In the genomic region with DNA sequence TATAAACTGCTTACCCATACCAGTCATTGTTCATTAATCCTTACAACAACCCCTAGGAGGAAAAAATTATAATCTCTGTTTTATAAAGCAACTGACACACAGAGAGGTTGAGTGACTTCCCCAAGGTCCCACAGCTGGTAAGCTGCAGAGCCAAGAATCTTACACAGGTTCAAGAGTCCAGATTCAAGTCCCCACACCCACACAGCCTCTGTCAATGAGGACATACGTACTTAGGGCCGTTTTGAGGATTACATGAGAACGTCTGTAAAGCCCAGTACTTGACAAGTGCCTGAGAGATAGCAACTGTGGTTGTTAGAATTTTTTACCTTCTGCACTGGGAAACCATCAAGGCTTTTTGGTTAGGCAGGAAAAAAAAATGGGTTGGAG, we compare ENCODE assay signal across 9 cellular contexts. TPM values are rescaled to one million over a fixed set of nuclear protein-coding genes. Genes with fewer than 3 reads are reported as not detected.
DNase-seq lines count a peak whose midpoint lies in the region; ATAC-seq and TF ChIP-seq lines count a peak whose summit lies in the region.
"Had no signal": no experiment of that assay in that cellular context is flagged by ENCODE, and none has a peak within 500 bp of the region (broad histone marks: within the 10 kb centered on the region; RNA-seq: fewer than 3 reads in every experiment).

No MANE protein-coding gene starts in this region.

- ATAC-seq in SK-N-SH treated with all-trans-retinoic acid at 6 μM for 48 hours (no peak; the same call in 2 of the 3 replicates), PC-3 (no peak)

- H3K27me3 ChIP-seq in SK-N-SH (ENCODE audit: insufficient read depth): peaks cover 5% of the 10 kb centered on the region; the same call in 1 of the 2 replicates
- no peaks in the 10 kb centered on the region for H3K27me3 ChIP-seq in PC-3 (ENCODE audit: low read length)
- H3K27me3 ChIP-seq in esophagus squamous epithelium: no peaks in the 10 kb centered on the region
- no peaks in the 10 kb centered on the region for H3K27me3 ChIP-seq in prostate gland (replicated peaks; ENCODE audit: insufficient read depth)

- CTCF ChIA-PET in SK-N-SH (lab: Yijun Ruan, JAX) (no interaction called here), PC-3 (lab: Charles Lee) (no interaction called here)

- intact Hi-C loops in PC-3 (cut with micrococcal nuclease) (no loop called here), esophagus squamous epithelium (cut with DNase I) (no loop called here), prostate gland (cut with DNase I) (loop anchor here (5.0 kb wide), 1 partner anchor 69 kb away; a partner anchor contains a TSS)

- no peaks in the 10 kb centered on the region for H4K20me1 ChIP-seq in SK-N-SH (ENCODE audit: insufficient read depth)
- no peaks in the 10 kb centered on the region for H4K20me1 ChIP-seq in PC-3 (ENCODE audit: low read length)

- no peaks in the 10 kb centered on the region for H3K9me3 ChIP-seq in SK-N-SH
- H3K9me3 ChIP-seq in PC-3 (ENCODE audit: low read length): no peaks in the 10 kb centered on the region
- H3K9me3 ChIP-seq in esophagus squamous epithelium: no peaks in the 10 kb centered on the region
- H3K9me3 ChIP-seq in prostate gland: no peaks in the 10 kb centered on the region

- no peak for DNase-seq in SK-N-SH
- no peak for DNase-seq in PC-3
- no peak for DNase-seq in esophagus squamous epithelium (lab: John Stamatoyannopoulos, UW)
- DNase-seq in prostate gland (ENCODE audit: low spot score): no peak
- no peak for DNase-seq in NCI-H2227 (lab: John Stamatoyannopoulos, UW; ENCODE audit: unreplicated experiment)
- DNase-seq in GM03348 (ENCODE audit: low spot score): no peak
- DNase-seq in substantia nigra (lab: John Stamatoyannopoulos, UW): no peak
- DNase-seq: DND-41 had no signal

- H3K27ac ChIP-seq in SK-N-SH (ENCODE audit: low read depth in 2 of 2, low read length in 1 of 2) (no peak overlapping the region), PC-3 (ENCODE audit: low read length) (no peak overlapping the region), esophagus squamous epithelium (peak overlapping the region; percentile 85 to 94 (median 90)), prostate gland (peak overlapping the region; percentile 69 to 84), substantia nigra (ENCODE audit: low read depth, low read length, poor library complexity, severe bottlenecking) (no peak overlapping the region)

- H3K79me2 ChIP-seq in SK-N-SH (ENCODE audit: insufficient read depth) (peaks cover 11% of the 10 kb centered on the region; the same call in 1 of the 2 replicates), PC-3 (ENCODE audit: low read length) (peaks cover 42% of the 10 kb centered on the region)

- H3K4me3 ChIP-seq in SK-N-SH (ENCODE audit: low read depth in 2 of 2, low read length in 1 of 2) (peak overlapping the region; percentile 51 to 64), PC-3 (ENCODE audit: low read length) (peak overlapping the region; percentile 91), esophagus squamous epithelium (peak overlapping the region; percentile 54 to 79 (median 68)), prostate gland (peak overlapping the region; percentile 54 to 55)

- H3K4me2 ChIP-seq in SK-N-SH (peak overlapping the region; percentile 74), PC-3 (ENCODE audit: low read length) (peak overlapping the region; percentile 91)

- no peak for TF ChIP-seq RAD21 in SK-N-SH (IDR thresholded peaks at IDR 0.05; ENCODE audit: low read length)

- H3K9me2 ChIP-seq in SK-N-SH: no peaks in the 10 kb centered on the region
- no peaks in the 10 kb centered on the region for H3K9me2 ChIP-seq in PC-3 (replicated peaks; ENCODE audit: low read length)

- TF ChIP-seq CTCF in SK-N-SH (IDR thresholded peaks at IDR 0.05) (no peak), PC-3 (conservative IDR thresholded peaks at IDR 0.05; ENCODE audit: low read depth, low read length) (no peak), esophagus squamous epithelium (IDR thresholded peaks at IDR 0.05) (no peak), prostate gland (IDR thresholded peaks at IDR 0.05) (no peak)

- H3K4me1 ChIP-seq in SK-N-SH (ENCODE audit: control insufficient read depth in 1 of 2, insufficient read depth in 2 of 2, low read depth in 1 of 2, low read length in 1 of 2): no peaks in the 10 kb centered on the region
- H3K4me1 ChIP-seq in PC-3 (ENCODE audit: insufficient read depth, low read length): peaks cover 29% of the 10 kb centered on the region
- H3K4me1 ChIP-seq in esophagus squamous epithelium: peaks cover 0 to 46% (median 10%) of the 10 kb centered on the region in 3 donors
- H3K4me1 ChIP-seq in prostate gland (replicated peaks): no peaks in the 10 kb centered on the region

- BruUV-seq in PC-3 (replicated peaks; lab: Mats Ljungman, UMichigan): TSS peak; percentile 29

- H3K9ac ChIP-seq in SK-N-SH (peak overlapping the region; percentile 73), PC-3 (ENCODE audit: low read length) (peak overlapping the region; percentile 91)

- H3F3A ChIP-seq in SK-N-SH (replicated peaks; ENCODE audit: insufficient read depth) (no peaks in the 10 kb centered on the region), PC-3 (ENCODE audit: low read length, unreplicated experiment) (no peaks in the 10 kb centered on the region)

- TF ChIP-seq EP300 in SK-N-SH (IDR thresholded peaks at IDR 0.05; ENCODE audit: borderline replicate concordance in 1 of 2, low read depth in 1 of 2, low read length in 1 of 2): no peak

- no peaks in the 10 kb centered on the region for H3K36me3 ChIP-seq in SK-N-SH (replicated peaks in 1 of 2; ENCODE audit: control insufficient read depth in 1 of 2, insufficient read depth in 2 of 2, low read length in 1 of 2)
- H3K36me3 ChIP-seq in PC-3 (ENCODE audit: low read depth, low read length): no peaks in the 10 kb centered on the region
- H3K36me3 ChIP-seq in esophagus squamous epithelium: no peaks in the 10 kb centered on the region
- H3K36me3 ChIP-seq in prostate gland: no peaks in the 10 kb centered on the region

- 3% methylated on average over 3 of the region's 3 CpGs for WGBS in SK-N-SH (ENCODE audit: low lambda C conversion rate)
- 0 to 38% methylated on average over 2 to 3 of the region's 3 CpGs for WGBS in esophagus squamous epithelium, 2 donors
- 12% methylated on average over 3 of the region's 3 CpGs for WGBS in prostate gland

- POLR2A ChIA-PET in SK-N-SH (lab: Yijun Ruan, JAX) (no interaction called here), PC-3 (lab: Charles Lee; ENCODE audit: unreplicated experiment) (no interaction called here)

- TF ChIP-seq POLR2A in esophagus squamous epithelium (IDR thresholded peaks at IDR 0.05) (no peak), prostate gland (IDR thresholded peaks at IDR 0.05) (no peak)

- H2AFZ ChIP-seq in SK-N-SH (ENCODE audit: low read depth): peak overlapping the region; percentile 96
- peak overlapping the region; percentile 88 for H2AFZ ChIP-seq in PC-3 (ENCODE audit: low read length)

TF ChIP-seq in SK-N-SH treated with all-trans-retinoic acid at 6 μM for 48 hours, 23 proteins besides CTCF, POLR2A, EP300 and RAD21 (continues in another document):
- TF ChIP-seq, protein P1, sequence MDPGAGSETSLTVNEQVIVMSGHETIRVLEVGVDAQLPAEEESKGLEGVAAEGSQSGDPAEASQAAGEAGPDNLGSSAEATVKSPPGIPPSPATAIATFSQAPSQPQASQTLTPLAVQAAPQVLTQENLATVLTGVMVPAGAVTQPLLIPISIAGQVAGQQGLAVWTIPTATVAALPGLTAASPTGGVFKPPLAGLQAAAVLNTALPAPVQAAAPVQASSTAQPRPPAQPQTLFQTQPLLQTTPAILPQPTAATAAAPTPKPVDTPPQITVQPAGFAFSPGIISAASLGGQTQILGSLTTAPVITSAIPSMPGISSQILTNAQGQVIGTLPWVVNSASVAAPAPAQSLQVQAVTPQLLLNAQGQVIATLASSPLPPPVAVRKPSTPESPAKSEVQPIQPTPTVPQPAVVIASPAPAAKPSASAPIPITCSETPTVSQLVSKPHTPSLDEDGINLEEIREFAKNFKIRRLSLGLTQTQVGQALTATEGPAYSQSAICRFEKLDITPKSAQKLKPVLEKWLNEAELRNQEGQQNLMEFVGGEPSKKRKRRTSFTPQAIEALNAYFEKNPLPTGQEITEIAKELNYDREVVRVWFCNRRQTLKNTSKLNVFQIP (CRISPR knock-in tag; IDR thresholded peaks at IDR 0.05; ENCODE audit: borderline replicate concordance, low read depth): no peak
- TF ChIP-seq ZNF8 (CRISPR knock-in tag; IDR thresholded peaks at IDR 0.05): no peak
- no peak for TF ChIP-seq PPARA (CRISPR knock-in tag; IDR thresholded peaks at IDR 0.05; ENCODE audit: borderline replicate concordance)
- no peak for TF ChIP-seq BACH2 (CRISPR knock-in tag; IDR thresholded peaks at IDR 0.05; ENCODE audit: borderline replicate concordance)
- no peak for TF ChIP-seq TOX (CRISPR knock-in tag; IDR thresholded peaks at IDR 0.05; ENCODE audit: borderline replicate concordance)
- TF ChIP-seq ZFP30 (CRISPR knock-in tag; IDR thresholded peaks at IDR 0.05): no peak
- TF ChIP-seq ISL1 (CRISPR knock-in tag; IDR thresholded peaks at IDR 0.05): no peak
- no peak for TF ChIP-seq ZFP3 (CRISPR knock-in tag; IDR thresholded peaks at IDR 0.05)
- TF ChIP-seq ZNF565 (CRISPR knock-in tag; conservative IDR thresholded peaks at IDR 0.05; ENCODE audit: low read depth): no peak
- TF ChIP-seq, protein P2, sequence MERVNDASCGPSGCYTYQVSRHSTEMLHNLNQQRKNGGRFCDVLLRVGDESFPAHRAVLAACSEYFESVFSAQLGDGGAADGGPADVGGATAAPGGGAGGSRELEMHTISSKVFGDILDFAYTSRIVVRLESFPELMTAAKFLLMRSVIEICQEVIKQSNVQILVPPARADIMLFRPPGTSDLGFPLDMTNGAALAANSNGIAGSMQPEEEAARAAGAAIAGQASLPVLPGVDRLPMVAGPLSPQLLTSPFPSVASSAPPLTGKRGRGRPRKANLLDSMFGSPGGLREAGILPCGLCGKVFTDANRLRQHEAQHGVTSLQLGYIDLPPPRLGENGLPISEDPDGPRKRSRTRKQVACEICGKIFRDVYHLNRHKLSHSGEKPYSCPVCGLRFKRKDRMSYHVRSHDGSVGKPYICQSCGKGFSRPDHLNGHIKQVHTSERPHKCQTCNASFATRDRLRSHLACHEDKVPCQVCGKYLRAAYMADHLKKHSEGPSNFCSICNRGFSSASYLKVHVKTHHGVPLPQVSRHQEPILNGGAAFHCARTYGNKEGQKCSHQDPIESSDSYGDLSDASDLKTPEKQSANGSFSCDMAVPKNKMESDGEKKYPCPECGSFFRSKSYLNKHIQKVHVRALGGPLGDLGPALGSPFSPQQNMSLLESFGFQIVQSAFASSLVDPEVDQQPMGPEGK (CRISPR knock-in tag; IDR thresholded peaks at IDR 0.05; ENCODE audit: borderline replicate concordance): no peak
- TF ChIP-seq ZNF70 (CRISPR knock-in tag; IDR thresholded peaks at IDR 0.05): no peak
- no peak for TF ChIP-seq ESRRG (CRISPR knock-in tag; IDR thresholded peaks at IDR 0.05)
- TF ChIP-seq CSDC2 (CRISPR knock-in tag; IDR thresholded peaks at IDR 0.05): no peak
- TF ChIP-seq SNAI2 (CRISPR knock-in tag; IDR thresholded peaks at IDR 0.05): no peak

RNA-seq across cellular contexts. Expression of a gene that starts 0.6 kb away (rescaled TPM):
- 7.5 and 13.2 TPM in 2 replicates for polyA plus RNA-seq in SK-N-SH (2012; rRNA removed)
- 17.8 TPM in 2 replicates for polyA plus RNA-seq in SK-N-SH (2012; cell fraction: cytosol; rRNA removed)
- polyA plus RNA-seq in SK-N-SH (2012; cell fraction: nucleus; rRNA removed): 6.0 and 8.5 TPM in 2 replicates
- 25.8 and 30.9 TPM in 2 replicates for total RNA-seq in PC-3 (2014; rRNA removed)
- total RNA-seq in esophagus squamous epithelium: 10 to 100 TPM; 26.1 to 39.0 (median 33.3) TPM
- total RNA-seq in prostate gland: 10 to 100 TPM in 1 of 2 donors, 1 to 10 TPM in 1; 7.4 to 15.3 TPM

Comparison
In these comparisons a context has a peak if more than half of its experiments do, and no peak if none do; other contexts are left out.
1. H3K27ac ChIP-seq: peak in esophagus squamous epithelium (4 of 4) and prostate gland (2 of 2); none in SK-N-SH (0 of 2), PC-3 (single experiment) and substantia nigra (single experiment).
2. Peak in every context shown above with its lines, with median percentiles within 50 percentile points of each other: H3K4me3 ChIP-seq.